8 cellular contexts compared by ENCODE assay signal in genomic region chr3:15098503-15099363, GRCh38. TPM values are rescaled to one million over a fixed set of nuclear protein-coding genes. Genes with fewer than 3 reads are reported as not detected.
A peak's percentile ranks its signal among the peaks of the same experiment; 100 is the strongest.
DNase-seq lines count a peak whose midpoint lies in the region; ATAC-seq and TF ChIP-seq lines count a peak whose summit lies in the region.

Gene RBSN (minus strand): TSS chr3:15099148. CDS start chr3:15096120, 3,028 bp downstream.

- peak within 1 kb of the TSS; percentile 99 for H3K27ac Mint-ChIP-seq in activated naive CD8-positive, alpha-beta T cell

- peak within 1 kb of the TSS; percentile 97 for H3K4me3 Mint-ChIP-seq in activated naive CD8-positive, alpha-beta T cell

- peaks cover 28% of the 10 kb centered on the region for H3K4me1 Mint-ChIP-seq in activated naive CD8-positive, alpha-beta T cell (ENCODE audit: low read depth)

- TF ChIP-seq CTCF in NB4 (IDR thresholded peaks at IDR 0.05; ENCODE audit: low read depth, low read length) (no peak), omental fat pad (IDR thresholded peaks at IDR 0.05) (no peak)

- H3K4me3 ChIP-seq in GM08714 (ENCODE audit: low read length): peak within 1 kb of the TSS; percentile 97
- peak within 1 kb of the TSS; percentile 99 for H3K4me3 ChIP-seq in NB4 (ENCODE audit: low read depth, low read length)

- DNase-seq in NB4 (ENCODE audit: low read depth): peak; percentile 95
- peak; percentile 93 for DNase-seq in SKM-1 (lab: John Stamatoyannopoulos, UW; ENCODE audit: unreplicated experiment)
- peak; percentile 93 for DNase-seq in glomerular visceral epithelial cell (ENCODE audit: extremely low spot score)
- DNase-seq in omental fat pad (ENCODE audit: low spot score): peak; percentile 61

- TF ChIP-seq POLR2A in NB4 (IDR thresholded peaks at IDR 0.05; ENCODE audit: extremely low read depth, insufficient read length): peak; percentile 88

- peak within 1 kb of the TSS; percentile 80 for H3K27ac ChIP-seq in temporal lobe (ENCODE audit: low read depth, low read length)

- H3K27me3 Mint-ChIP-seq in activated naive CD8-positive, alpha-beta T cell: peaks cover 2% of the 10 kb centered on the region

- H3K36me3 Mint-ChIP-seq in activated naive CD8-positive, alpha-beta T cell: peaks cover 6% of the 10 kb centered on the region

- no peaks in the 10 kb centered on the region for H3K9me3 Mint-ChIP-seq in activated naive CD8-positive, alpha-beta T cell (ENCODE audit: low read depth)

- peak; percentile 85 for ATAC-seq in HG02571 (IDR thresholded peaks at IDR 0.05; ENCODE audit: unreplicated experiment)
- peak; percentile 92 for ATAC-seq in omental fat pad (ENCODE audit: low FRiP score)

RNA-seq across cellular contexts. Expression of gene RBSN, which starts in this region (rescaled TPM):
- total RNA-seq in omental fat pad (10 to 100 TPM; 22.3 to 32.3 (median 23.3) TPM), temporal lobe (51.4 TPM)

Comparison
In these comparisons a context has a peak if more than half of its experiments do, and no peak if none do; other contexts are left out.
1. Peak in every context shown above with its lines: DNase-seq, ATAC-seq, H3K4me3 ChIP-seq and H3K27ac ChIP-seq.